ENCODE assay signal across 17 cellular contexts in genomic region chrX:49310371-49310770, GRCh38. TPM values are rescaled to one million over a fixed set of nuclear protein-coding genes. Genes with fewer than 3 reads are reported as not detected.
DNase-seq lines count a peak whose midpoint lies in the region; ATAC-seq and TF ChIP-seq lines count a peak whose summit lies in the region.
"Had no signal": no experiment of that assay in that cellular context is flagged by ENCODE, and none has a peak within 500 bp of the region (broad histone marks: within the 10 kb centered on the region; RNA-seq: fewer than 3 reads in every experiment).

No MANE protein-coding gene starts in this region.

- peak overlapping the region in 1 of 4 donors; percentile 5 for H3K4me3 Mint-ChIP-seq in CD4-positive, CD25-positive, alpha-beta regulatory T cell
- peak overlapping the region; percentile 9 to 43; a peak in 4 of 5 replicates for H3K4me3 Mint-ChIP-seq in H9

- H3K36me3 ChIP-seq in CD4-positive, CD25-positive, alpha-beta regulatory T cell (ENCODE audit: control insufficient read depth, insufficient read depth, low read length), result no peaks in the 10 kb centered on the region
- H3K36me3 ChIP-seq in iPS-18a (ENCODE audit: control insufficient read depth, low read depth, low read length) (no peaks in the 10 kb centered on the region), ascending aorta (no peaks in the 10 kb centered on the region)
- H3K36me3 ChIP-seq: SJSA1 had no signal

- H3K27ac Mint-ChIP-seq in CD4-positive, CD25-positive, alpha-beta regulatory T cell, result peak overlapping the region in 2 of 3 donors; percentile 97 to 100
- peak overlapping the region in 1 of 3 experiments; percentile 97; a peak in 2 of 7 replicates for H3K27ac Mint-ChIP-seq in H9

- H3K23me2 ChIP-seq in H9 (ENCODE audit: insufficient read length, low read depth, low read length, poor library complexity, severe bottlenecking), result no peaks in the 10 kb centered on the region

- H4K91ac ChIP-seq in H9 (ENCODE audit: insufficient read length, low read depth, low read length), result no peak overlapping the region

- no peak overlapping the region for H3K4ac ChIP-seq in H9 (ENCODE audit: low read depth, low read length)

- ATAC-seq in CD4-positive, CD25-positive, alpha-beta regulatory T cell (ENCODE audit: low read depth in 2 of 2), result no peak
- no peak for ATAC-seq in GM18520 (IDR thresholded peaks at IDR 0.05; ENCODE audit: unreplicated experiment)

- H3K79me1 ChIP-seq in H9 (ENCODE audit: insufficient read depth, low read depth, low read length, poor library complexity, severe bottlenecking), result no peaks in the 10 kb centered on the region

- H3K14ac ChIP-seq in H9 (ENCODE audit: insufficient read depth, low read length), result no peak overlapping the region

- no peaks in the 10 kb centered on the region for H3K9me3 Mint-ChIP-seq in CD4-positive, CD25-positive, alpha-beta regulatory T cell
- peaks cover 65 to 69% of the 10 kb centered on the region in 2 experiments for H3K9me3 Mint-ChIP-seq in H9
- H3K9me3 Mint-ChIP-seq: stimulated activated naive CD8-positive, alpha-beta T cell treated with anti-CD3 and anti-CD28 coated beads, Interleukin-15, Interleukin-2, amounts not matched to agents 100 ng/mL and 50 ng/mL, for 24 hours had no signal

- H3K4me3 ChIP-seq in CD4-positive, CD25-positive, alpha-beta regulatory T cell (ENCODE audit: low read depth, low read length), result no peak overlapping the region
- H3K4me3 ChIP-seq in iPS-18a (ENCODE audit: low read length) (peak overlapping the region; percentile 51), ascending aorta (peak overlapping the region in 1 of 2 donors; percentile 59)
- H3K4me3 ChIP-seq: SJSA1 had no signal

- no peak overlapping the region for H3K9ac ChIP-seq in H9 (ENCODE audit: extremely low read depth, insufficient read length, low read length)
- H3K9ac ChIP-seq in iPS-18a (ENCODE audit: low read length), result peak overlapping the region; percentile 68

- no peak for DNase-seq in CD4-positive, CD25-positive, alpha-beta regulatory T cell
- DNase-seq in H9 (no peak), retina (peak; percentile 21), occipital lobe (lab: John Stamatoyannopoulos, UW) (no peak), GM19238 (ENCODE audit: insufficient read length, low spot score) (no peak), ascending aorta (ENCODE audit: low spot score in 2 of 2) (no peak)
- DNase-seq: NCI-H146, NCI-H510A had no signal

- H3K27me3 ChIP-seq in CD4-positive, CD25-positive, alpha-beta regulatory T cell (ENCODE audit: control insufficient read depth, insufficient read depth, low read length), result no peaks in the 10 kb centered on the region
- H3K27me3 ChIP-seq in H9 (ENCODE audit: insufficient read depth, low read length), result no peaks in the 10 kb centered on the region
- H3K27me3 ChIP-seq in iPS-18a (ENCODE audit: control insufficient read depth, insufficient read depth, low read length), result no peaks in the 10 kb centered on the region
- no peaks in the 10 kb centered on the region for H3K27me3 ChIP-seq in ascending aorta
- H3K27me3 ChIP-seq: SJSA1 had no signal

- no peaks in the 10 kb centered on the region for H3K9me3 ChIP-seq in CD4-positive, CD25-positive, alpha-beta regulatory T cell (ENCODE audit: control insufficient read depth in 2 of 2, low read length in 2 of 2)
- H3K9me3 ChIP-seq in H9 (ENCODE audit: control insufficient read depth, low read depth, low read length) (peaks cover 26% of the 10 kb centered on the region), iPS-18a (ENCODE audit: control insufficient read depth, low read depth, low read length) (peaks cover 9% of the 10 kb centered on the region), ascending aorta (no peaks in the 10 kb centered on the region)
- H3K9me3 ChIP-seq: SJSA1 had no signal

- H3K56ac ChIP-seq in H9 (ENCODE audit: insufficient read length, low read depth, low read length), result no peak overlapping the region

- peaks cover 10 to 29% (median 16%) of the 10 kb centered on the region in 4 donors for H3K4me1 Mint-ChIP-seq in CD4-positive, CD25-positive, alpha-beta regulatory T cell
- peaks cover 38 to 46% of the 10 kb centered on the region in 2 experiments for H3K4me1 Mint-ChIP-seq in H9

- no peak overlapping the region for H2BK12ac ChIP-seq in H9 (ENCODE audit: insufficient read length, low read depth, low read length)

- no peaks in the 10 kb centered on the region for H3K36me3 Mint-ChIP-seq in CD4-positive, CD25-positive, alpha-beta regulatory T cell
- H3K36me3 Mint-ChIP-seq in H9 (ENCODE audit: insufficient read depth in 1 of 3, low read depth in 3 of 3), result peaks cover 0 to 10% (median 0%) of the 10 kb centered on the region in 3 experiments; a peak in 2 of 7 replicates

- WGBS in H9 (ENCODE audit: extremely low coverage, insufficient read length, low lambda C conversion rate), result no CpG with 5 or more reads among the region's 18 CpGs

- H4K5ac ChIP-seq in H9 (ENCODE audit: insufficient read length, low read depth, low read length), result no peak overlapping the region

- peak overlapping the region; percentile 53 for H3K4me2 ChIP-seq in H9 (ENCODE audit: insufficient read depth, insufficient read length, low read length)

- H4K20me1 ChIP-seq in H9 (ENCODE audit: control insufficient read depth, insufficient read depth, insufficient read length), result no peaks in the 10 kb centered on the region

- H3K27ac ChIP-seq in CD4-positive, CD25-positive, alpha-beta regulatory T cell (ENCODE audit: insufficient read depth, low read length, poor library complexity, severe bottlenecking), result no peak overlapping the region
- no peak overlapping the region for H3K27ac ChIP-seq in H9 (ENCODE audit: insufficient read length, low read depth, low read length)
- H3K27ac ChIP-seq in iPS-18a (ENCODE audit: low read length), result no peak overlapping the region
- H3K27ac ChIP-seq in ascending aorta, result no peak overlapping the region
- H3K27ac ChIP-seq: C4-2B, SJSA1 had no signal

- no peak overlapping the region for H3K18ac ChIP-seq in H9 (ENCODE audit: insufficient read length, low read depth, low read length)

- no peak overlapping the region for H4K8ac ChIP-seq in H9 (replicated peaks; ENCODE audit: insufficient read length, low read depth, low read length)

- no peak overlapping the region for H2AK5ac ChIP-seq in H9 (ENCODE audit: insufficient read length, low read length)

- H3K23ac ChIP-seq in H9 (ENCODE audit: insufficient read length, low read depth, low read length), result no peak overlapping the region

- no peak overlapping the region for H2BK20ac ChIP-seq in H9 (ENCODE audit: low read depth, low read length, poor library complexity, severe bottlenecking)

- no peak for TF ChIP-seq CTCF in H9 (conservative IDR thresholded peaks at IDR 0.05)
- no peak for TF ChIP-seq CTCF in ascending aorta (IDR thresholded peaks at IDR 0.05)

- no peaks in the 10 kb centered on the region for H3K27me3 Mint-ChIP-seq in CD4-positive, CD25-positive, alpha-beta regulatory T cell
- peaks cover 6% of the 10 kb centered on the region for H3K27me3 Mint-ChIP-seq in H9 (ENCODE audit: low read depth)
- H3K27me3 Mint-ChIP-seq: naive B cell; stimulated activated naive CD8-positive, alpha-beta T cell treated with anti-CD3 and anti-CD28 coated beads, Interleukin-15, Interleukin-2, amounts not matched to agents 100 ng/mL and 50 ng/mL, for 24 hours had no signal

- H2BK15ac ChIP-seq in H9 (ENCODE audit: low read depth, low read length), result no peak overlapping the region

- no peak overlapping the region for H2BK5ac ChIP-seq in H9 (ENCODE audit: insufficient read length, low read length)

- H3K4me1 ChIP-seq in CD4-positive, CD25-positive, alpha-beta regulatory T cell (ENCODE audit: control insufficient read depth, insufficient read depth, low read length, poor library complexity, severe bottlenecking), result peaks cover 9% of the 10 kb centered on the region
- H3K4me1 ChIP-seq in H9 (ENCODE audit: insufficient read depth, low read length), result peaks cover 4% of the 10 kb centered on the region; the same call in 1 of the 2 replicates
- peaks cover 18% of the 10 kb centered on the region for H3K4me1 ChIP-seq in iPS-18a (ENCODE audit: control insufficient read depth, low read depth, low read length)
- H3K4me1 ChIP-seq in ascending aorta, result no peaks in the 10 kb centered on the region
- H3K4me1 ChIP-seq: SJSA1 had no signal

- no peak overlapping the region for H2BK120ac ChIP-seq in H9 (ENCODE audit: low read depth, low read length, poor library complexity, severe bottlenecking)

- intact Hi-C loops in ascending aorta (cut with DNase I), result no loop called here

- no peaks in the 10 kb centered on the region for H3K79me2 ChIP-seq in H9 (ENCODE audit: insufficient read depth, low read length)

- H3T11ph ChIP-seq in H9 (ENCODE audit: low read length), result no peak overlapping the region

- H2AFZ ChIP-seq in H9 (ENCODE audit: low read length), result no peak overlapping the region

RNA-seq across cellular contexts. Expression of gene GAGE10, which starts 6.9 kb away (rescaled TPM):
- total RNA-seq in CD4-positive, CD25-positive, alpha-beta regulatory T cell, result not detected
- polyA plus RNA-seq in CD4-positive, CD25-positive, alpha-beta regulatory T cell, result not detected
- total RNA-seq in H9 (2021) (not detected in 2 replicates), occipital lobe (not detected), ascending aorta (not detected)
- total RNA-seq: Daoy, endothelial cell of umbilical vein, left lobe of liver, SJSA1 had no signal
- polyA plus RNA-seq: endothelial cell of umbilical vein had no signal

RNA-seq across cellular contexts. Expression of gene GAGE12J, which starts 11.5 kb away (rescaled TPM):
- total RNA-seq in CD4-positive, CD25-positive, alpha-beta regulatory T cell, result not detected
- not detected for polyA plus RNA-seq in CD4-positive, CD25-positive, alpha-beta regulatory T cell
- total RNA-seq in H9 (2021), result not detected in 2 replicates
- not detected for total RNA-seq in occipital lobe
- total RNA-seq in ascending aorta, result not detected
- total RNA-seq: Daoy, endothelial cell of umbilical vein, SJSA1 had no signal
- polyA plus RNA-seq: endothelial cell of umbilical vein had no signal

RNA-seq across cellular contexts. Expression of gene GAGE13, which starts 21.0 kb away (rescaled TPM):
- not detected for total RNA-seq in CD4-positive, CD25-positive, alpha-beta regulatory T cell
- not detected for polyA plus RNA-seq in CD4-positive, CD25-positive, alpha-beta regulatory T cell
- not detected in 2 replicates for total RNA-seq in H9 (2021)
- total RNA-seq in occipital lobe, result not detected
- total RNA-seq in ascending aorta, result not detected
- total RNA-seq: endothelial cell of umbilical vein, left lobe of liver, SJSA1 had no signal
- polyA plus RNA-seq: endothelial cell of umbilical vein had no signal

RNA-seq across cellular contexts. Expression of gene PPP1R3F, which starts 40.8 kb away (rescaled TPM):
- 19.4 TPM for total RNA-seq in CD4-positive, CD25-positive, alpha-beta regulatory T cell
- 10 to 100 TPM; 11.8 to 28.0 (median 15.1) TPM for polyA plus RNA-seq in CD4-positive, CD25-positive, alpha-beta regulatory T cell
- total RNA-seq in H9 (2021) (6.9 and 7.3 TPM in 2 replicates), occipital lobe (12.6 TPM), ascending aorta (14.8 TPM)

RNA-seq across cellular contexts. Expression of gene FOXP3, which starts 45.9 kb away (rescaled TPM):
- 198 TPM for total RNA-seq in CD4-positive, CD25-positive, alpha-beta regulatory T cell
- 100 to 1,000 TPM; 154 to 190 (median 172) TPM for polyA plus RNA-seq in CD4-positive, CD25-positive, alpha-beta regulatory T cell
- total RNA-seq in H9 (2021), result 0.68 and 0.81 TPM in 2 replicates
- 0.16 TPM for total RNA-seq in occipital lobe
- total RNA-seq in ascending aorta, result not detected
- total RNA-seq: Daoy, endothelial cell of umbilical vein, SJSA1 had no signal
